Comparison of ENCODE assay signal across 9 cellular contexts in the genomic region with DNA sequence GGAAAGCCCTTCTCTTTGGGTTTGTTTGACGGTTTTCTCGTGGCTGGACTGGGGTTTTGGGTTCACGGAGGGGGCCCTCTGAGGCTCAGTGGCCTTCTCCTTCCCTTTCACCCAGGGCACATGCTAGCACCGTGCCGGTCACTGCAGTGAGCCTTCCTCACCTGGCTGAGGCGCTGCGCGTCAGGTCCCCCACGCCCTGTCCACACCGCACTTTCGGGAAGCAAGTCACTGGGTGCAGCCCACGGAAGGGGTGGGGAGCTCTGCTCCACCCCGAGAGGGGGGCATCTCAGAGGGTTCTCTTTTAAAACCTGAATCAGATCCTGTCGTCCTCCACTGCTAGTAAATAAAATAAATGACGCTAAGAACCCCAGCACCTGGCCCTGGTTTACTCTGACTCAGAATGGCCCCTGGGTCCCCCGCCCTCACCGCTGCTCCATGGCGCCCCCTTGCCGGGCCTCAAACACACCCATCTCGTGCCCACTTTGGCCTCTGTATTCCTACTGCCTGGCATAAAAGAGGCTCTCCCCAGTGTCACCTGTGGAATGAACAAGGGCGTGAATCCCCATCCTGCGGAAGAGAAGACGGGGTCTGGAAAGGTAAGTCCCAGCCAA. TPM values are rescaled to one million over a fixed set of nuclear protein-coding genes. Genes with fewer than 3 reads are reported as not detected.
A peak's percentile ranks its signal among the peaks of the same experiment; 100 is the strongest.
DNase-seq lines count a peak whose midpoint lies in the region; ATAC-seq, FAIRE-seq and TF ChIP-seq lines count a peak whose summit lies in the region.
"Not testable (repeated sequence)": the region's sequence is repeated elsewhere in the genome, so short reads cannot be mapped to it uniquely, and the experiment has no call there.
"Had no signal": no experiment of that assay in that cellular context is flagged by ENCODE, and none has a peak within 500 bp of the region (broad histone marks: within the 10 kb centered on the region; RNA-seq: fewer than 3 reads in every experiment).

No MANE protein-coding gene starts in this region.

- H3K36me3 ChIP-seq in bronchial epithelial cell (ENCODE audit: control insufficient read depth, insufficient read depth, low read length): not testable (repeated sequence)

- peak; percentile 35 for FAIRE-seq in GM18507 (lab: Jason Lieb, UNC)
- peak; percentile 52 for FAIRE-seq in bronchial epithelial cell (lab: Jason Lieb, UNC)
- FAIRE-seq in urothelium cell line (lab: Jason Lieb, UNC): peak; percentile 9

- not testable (repeated sequence) for H3K4me3 Mint-ChIP-seq in WTC11; activated T-cell treated with anti-CD3 and anti-CD28 coated beads, Interleukin-2, amount 50 U/mL, for 72 hours; naive thymus-derived CD8-positive, alpha-beta T cell

- CTCF ChIA-PET in WTC11 (lab: Charles Lee): not testable (repeated sequence)

- H3K4me1 Mint-ChIP-seq in WTC11; activated T-cell treated with anti-CD3 and anti-CD28 coated beads, Interleukin-2, amount 50 U/mL, for 72 hours (ENCODE audit: low read depth); naive thymus-derived CD8-positive, alpha-beta T cell: not testable (repeated sequence)

- ATAC-seq in WTC11 (peak; percentile 73), left colon (peak; percentile 37)
- ATAC-seq in activated T-cell treated with anti-CD3 and anti-CD28 coated beads, Interleukin-2, amount 50 U/mL, for 72 hours (replicated peaks in 1 of 2): peak; percentile 60 to 72
- peak; percentile 53 to 70 for ATAC-seq in naive thymus-derived CD8-positive, alpha-beta T cell

- TF ChIP-seq CTCF in WTC11 (IDR thresholded peaks at IDR 0.05); bronchial epithelial cell (IDR thresholded peaks at IDR 0.05; ENCODE audit: insufficient read depth, low read length, severe bottlenecking): not testable (repeated sequence)

- not testable (repeated sequence) for H3K27me3 ChIP-seq in bronchial epithelial cell (ENCODE audit: control insufficient read depth, insufficient read depth, low read length)

- intact Hi-C loops in left colon (cut with DNase I, micrococcal nuclease): not testable (repeated sequence)

- not testable (repeated sequence) for H3K27ac Mint-ChIP-seq in WTC11; activated T-cell treated with anti-CD3 and anti-CD28 coated beads, Interleukin-2, amount 50 U/mL, for 72 hours; naive thymus-derived CD8-positive, alpha-beta T cell

- POLR2A ChIA-PET in WTC11 (lab: Charles Lee); naive thymus-derived CD8-positive, alpha-beta T cell (lab: Charles Lee): not testable (repeated sequence)

- DNase-seq in GM18507 (ENCODE audit: extremely low spot score, insufficient read length, low read depth); WTC11 (ENCODE audit: low spot score); activated T-cell treated with anti-CD3 and anti-CD28 coated beads, Interleukin-2, amount 50 U/mL, for 72 hours; bronchial epithelial cell (ENCODE audit: low read depth); left colon; naive thymus-derived CD8-positive, alpha-beta T cell; urothelium cell line (ENCODE audit: low spot score): not testable (repeated sequence)

- H3K27me3 Mint-ChIP-seq in WTC11 (ENCODE audit: low read depth): peaks cover 23% of the 10 kb centered on the region
- H3K27me3 Mint-ChIP-seq in activated T-cell treated with anti-CD3 and anti-CD28 coated beads, Interleukin-2, amount 50 U/mL, for 72 hours (ENCODE audit: low read depth); naive thymus-derived CD8-positive, alpha-beta T cell: not testable (repeated sequence)

- H3K4me3 ChIP-seq in bronchial epithelial cell (ENCODE audit: low read depth, low read length): not testable (repeated sequence)

- H3K9me3 Mint-ChIP-seq in WTC11; activated T-cell treated with anti-CD3 and anti-CD28 coated beads, Interleukin-2, amount 50 U/mL, for 72 hours; naive thymus-derived CD8-positive, alpha-beta T cell: not testable (repeated sequence)

- H3K36me3 Mint-ChIP-seq in WTC11; activated T-cell treated with anti-CD3 and anti-CD28 coated beads, Interleukin-2, amount 50 U/mL, for 72 hours (ENCODE audit: insufficient read depth in 2 of 2); naive thymus-derived CD8-positive, alpha-beta T cell: not testable (repeated sequence)

RNA-seq across cellular contexts. Expression of a gene that starts 2.3 kb away (rescaled TPM):
- 1.7 to 2.4 TPM (median 2.3 TPM) in 3 replicates for total RNA-seq in WTC11 (2021)
- 1 to 10 TPM; 2.9 TPM for total RNA-seq in activated T-cell treated with anti-CD3 and anti-CD28 coated beads, Interleukin-2, amount 50 U/mL, for 72 hours
- total RNA-seq in bronchial epithelial cell: 1.0 and 1.1 TPM in 2 replicates
- total RNA-seq in left colon: 1 to 10 TPM; 1.4 to 3.0 TPM
- not detected for total RNA-seq in naive thymus-derived CD8-positive, alpha-beta T cell
- polyA plus RNA-seq in naive thymus-derived CD8-positive, alpha-beta T cell: not detected
- total RNA-seq: A673 had no signal

RNA-seq across cellular contexts. Expression of a gene that starts 15.2 kb away (rescaled TPM):
- 0.74 to 0.92 TPM (median 0.82 TPM) in 3 replicates for total RNA-seq in WTC11 (2021)
- total RNA-seq in activated T-cell treated with anti-CD3 and anti-CD28 coated beads, Interleukin-2, amount 50 U/mL, for 72 hours: 1 to 10 TPM in 1 of 2 donors, under 1 TPM in 1; 0.69 to 1.5 TPM
- total RNA-seq in bronchial epithelial cell: 0.90 and 1.3 TPM in 2 replicates
- 10 to 100 TPM; 11.1 to 20.2 TPM for total RNA-seq in left colon
- under 1 TPM; 0.26 to 0.41 TPM for total RNA-seq in naive thymus-derived CD8-positive, alpha-beta T cell
- under 1 TPM in 1 of 3 donors, not detected in 2; 0.13 TPM for polyA plus RNA-seq in naive thymus-derived CD8-positive, alpha-beta T cell
- total RNA-seq: GM23248 had no signal
- polyA plus RNA-seq: GM23248 had no signal

RNA-seq across cellular contexts. Expression of a gene that starts 34.8 kb away (rescaled TPM):
- total RNA-seq in WTC11 (2021): 42.5 to 50.7 TPM (median 48.9 TPM) in 3 replicates
- total RNA-seq in activated T-cell treated with anti-CD3 and anti-CD28 coated beads, Interleukin-2, amount 50 U/mL, for 72 hours: 10 to 100 TPM; 47.3 to 54.6 TPM
- total RNA-seq in bronchial epithelial cell: 50.1 and 67.1 TPM in 2 replicates
- 10 to 100 TPM; 33.5 to 38.4 TPM for total RNA-seq in left colon
- 10 to 100 TPM; 86.9 to 88.3 TPM for total RNA-seq in naive thymus-derived CD8-positive, alpha-beta T cell
- polyA plus RNA-seq in naive thymus-derived CD8-positive, alpha-beta T cell: 100 to 1,000 TPM; 101 to 123 (median 102) TPM
